In the genomic region with DNA sequence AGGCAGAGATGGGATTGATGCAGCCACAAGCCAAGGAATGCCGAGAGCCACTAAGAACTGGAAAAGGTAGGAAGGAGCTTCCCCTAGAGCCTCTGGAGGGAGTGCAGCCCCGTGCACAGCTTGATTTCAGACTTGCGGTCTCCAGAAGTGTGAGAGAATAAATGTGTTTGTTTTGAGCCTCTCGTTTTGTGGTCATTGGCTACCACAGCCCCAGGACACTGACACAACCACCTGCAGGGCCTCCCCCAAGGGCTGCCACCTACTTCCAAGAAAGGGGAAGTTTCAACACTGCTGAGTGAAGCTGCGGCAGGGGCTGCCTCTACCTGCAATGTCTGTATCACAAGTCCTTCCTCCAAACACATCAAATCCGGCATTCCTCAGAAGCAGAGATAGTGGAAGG, we compare ENCODE assay signal across 18 cellular contexts.
"Had no signal": no experiment of that assay in that cellular context is flagged by ENCODE, and none has a peak within 500 bp of the region (broad histone marks: within the 10 kb centered on the region; RNA-seq: fewer than 3 reads in every experiment).

No MANE protein-coding gene starts in this region.

- ATAC-seq: effector memory CD8-positive, alpha-beta T cell; gastrocnemius medialis; left lobe of liver; naive thymus-derived CD4-positive, alpha-beta T cell; sciatic nerve had no signal

- FAIRE-seq: islet of Langerhans had no signal

- H3K4me1 ChIP-seq: gastrocnemius medialis, stomach, transverse colon had no signal

- H3K36me3 ChIP-seq: esophagus muscularis mucosa, gastrocnemius medialis, heart right ventricle, stomach, thoracic aorta, transverse colon had no signal

- H3K27ac ChIP-seq: epithelial cell of prostate, esophagus muscularis mucosa, gastrocnemius medialis, stomach, thoracic aorta, transverse colon had no signal

- H3K4me3 ChIP-seq: esophagus muscularis mucosa, gastrocnemius medialis, heart right ventricle, stomach, thoracic aorta, transverse colon had no signal

- H3K9me3 ChIP-seq: gastrocnemius medialis, thoracic aorta, transverse colon had no signal

- DNase-seq: effector memory CD8-positive, alpha-beta T cell; gastrocnemius medialis; heart right ventricle; hypothalamus; mammary epithelial cell; naive thymus-derived CD4-positive, alpha-beta T cell; nephron progenitor cell; stimulated activated CD4-positive, alpha-beta T cell treated with anti-CD3 and anti-CD28 coated beads, Interleukin-12 subunit alpha, Interleukin-12 subunit beta, amount 100 ng/mL, for 4 hours; stimulated activated naive CD4-positive, alpha-beta T cell; stomach; substantia nigra; transverse colon had no signal
